16 cellular contexts compared by ENCODE assay signal in the genomic region with DNA sequence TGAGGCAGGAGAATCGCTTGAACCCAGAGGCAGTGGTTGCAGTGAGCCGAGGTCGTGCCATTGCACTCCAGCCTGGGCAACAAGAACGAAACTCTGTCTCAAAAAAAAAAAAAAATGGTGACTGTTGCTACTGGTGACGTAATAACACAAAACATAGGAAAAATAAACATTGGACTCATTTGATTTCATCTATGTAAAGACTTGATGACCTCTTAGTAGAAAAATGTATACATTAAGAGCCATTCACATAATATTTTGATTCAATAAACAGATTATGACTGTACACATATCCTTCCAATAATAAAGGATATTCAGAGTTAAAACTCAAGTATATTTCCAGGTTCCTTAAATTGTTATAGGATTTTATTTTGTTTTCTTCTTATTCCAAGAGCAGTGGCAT.
A peak's percentile ranks its signal among the peaks of the same experiment; 100 is the strongest.
DNase-seq lines count a peak whose midpoint lies in the region; FAIRE-seq and TF ChIP-seq lines count a peak whose summit lies in the region.
"Had no signal": no experiment of that assay in that cellular context is flagged by ENCODE, and none has a peak within 500 bp of the region (broad histone marks: within the 10 kb centered on the region; RNA-seq: fewer than 3 reads in every experiment).

No MANE protein-coding gene starts in this region.

- H3K27ac ChIP-seq in endothelial cell of umbilical vein (ENCODE audit: insufficient read depth, low read depth, low read length): no peak overlapping the region
- H3K27ac ChIP-seq: A549, KMS-11 had no signal

- POLR2A ChIA-PET in endothelial cell of umbilical vein (lab: Charles Lee): no interaction called here

- TF ChIP-seq POLR2A in endothelial cell of umbilical vein (IDR thresholded peaks at IDR 0.05; ENCODE audit: low read depth, low read length): no peak

- no peaks in the 10 kb centered on the region for H3K9me3 ChIP-seq in endothelial cell of umbilical vein (replicated peaks; ENCODE audit: control insufficient read depth, insufficient read depth, low read length)
- no peaks in the 10 kb centered on the region for H3K9me3 ChIP-seq in HAP-1
- H3K9me3 ChIP-seq: A549, Caco-2 had no signal

- H3K27me3 Mint-ChIP-seq in activated CD4-positive, alpha-beta T cell treated with anti-CD3 and anti-CD28 coated beads, Interleukin-2, amount 10 ng/mL, durations not matched to agents 24 days and 14 days: no peaks in the 10 kb centered on the region

- no peaks in the 10 kb centered on the region for H4K20me1 ChIP-seq in endothelial cell of umbilical vein (replicated peaks; ENCODE audit: control insufficient read depth, extremely low read depth, insufficient read depth, low read length)

- in situ Hi-C loops in HAP-1 (cut with MboI; ENCODE audit: low sequenced_read_pairs): loop anchor here (10.0 kb wide), 1 partner anchor 71 kb away; no protein-coding TSS in a partner anchor

- H3K9ac ChIP-seq in endothelial cell of umbilical vein (replicated peaks; ENCODE audit: extremely low read depth, insufficient read depth, low read length): no peak overlapping the region
- H3K9ac ChIP-seq: KMS-11 had no signal

- no TSS peak for BruUV-seq in endothelial cell of umbilical vein (replicated peaks; lab: Mats Ljungman, UMichigan)

- peak; percentile 41 for DNase-seq in ELR (ENCODE audit: low read depth)
- peak; percentile 15 for DNase-seq in HS-5 (ENCODE audit: low read depth)
- DNase-seq in endothelial cell of umbilical vein (ENCODE audit: low read depth, low spot score): no peak
- peak; percentile 16 for DNase-seq in fibroblast of villous mesenchyme (ENCODE audit: low read depth)
- no peak for DNase-seq in NCI-H82 treated with DMSO at 0.1 percent for 48 hours (lab: John Stamatoyannopoulos, UW; ENCODE audit: unreplicated experiment)
- no peak for DNase-seq in T-helper 2 cell
- DNase-seq in activated CD4-positive, alpha-beta T cell treated with anti-CD3 and anti-CD28 coated beads, Interleukin-2, amount 10 ng/mL, durations not matched to agents 24 days and 14 days: no peak
- no peak for DNase-seq in HAP-1 (ENCODE audit: low spot score in 2 of 2)
- DNase-seq: CD8-positive, alpha-beta T cell had no signal

- H2AFZ ChIP-seq in endothelial cell of umbilical vein (ENCODE audit: low read depth, low read length): no peak overlapping the region

- H3K36me3 Mint-ChIP-seq in activated CD4-positive, alpha-beta T cell treated with anti-CD3 and anti-CD28 coated beads, Interleukin-2, amount 10 ng/mL, durations not matched to agents 24 days and 14 days (ENCODE audit: low read depth): no peaks in the 10 kb centered on the region
- H3K36me3 Mint-ChIP-seq: CD8-positive, alpha-beta T cell had no signal

- no peak for FAIRE-seq in endothelial cell of umbilical vein (lab: Jason Lieb, UNC)
- FAIRE-seq: A549, G401.6, GM12892, H1 had no signal

- CTCF ChIA-PET in endothelial cell of umbilical vein (lab: Charles Lee): no interaction called here

- no peak for TF ChIP-seq CTCF in endothelial cell of umbilical vein (IDR thresholded peaks at IDR 0.05; ENCODE audit: extremely low read depth in 1 of 2, insufficient read depth in 1 of 2, low read depth in 1 of 2, low read length in 2 of 2)
- TF ChIP-seq CTCF in fibroblast of villous mesenchyme (IDR thresholded peaks at IDR 0.05; ENCODE audit: insufficient read depth, low read depth, low read length): no peak

- no peaks in the 10 kb centered on the region for H3K9me1 ChIP-seq in endothelial cell of umbilical vein (replicated peaks; ENCODE audit: control insufficient read depth, extremely low read depth, insufficient read depth, low read length)

- H3K27me3 ChIP-seq in endothelial cell of umbilical vein (ENCODE audit: control insufficient read depth in 2 of 2, insufficient read depth in 2 of 2, low read length in 2 of 2) (no peaks in the 10 kb centered on the region), HAP-1 (ENCODE audit: low read depth) (no peaks in the 10 kb centered on the region)

- no peak overlapping the region for H3K4me3 Mint-ChIP-seq in activated CD4-positive, alpha-beta T cell treated with anti-CD3 and anti-CD28 coated beads, Interleukin-2, amount 10 ng/mL, durations not matched to agents 24 days and 14 days
- H3K4me3 Mint-ChIP-seq: CD14-positive monocyte; CD8-positive, alpha-beta T cell had no signal

- no peak overlapping the region for H3K27ac Mint-ChIP-seq in activated CD4-positive, alpha-beta T cell treated with anti-CD3 and anti-CD28 coated beads, Interleukin-2, amount 10 ng/mL, durations not matched to agents 24 days and 14 days
- H3K27ac Mint-ChIP-seq: CD14-positive monocyte; CD8-positive, alpha-beta T cell had no signal

- no peak overlapping the region for H3K4me2 ChIP-seq in endothelial cell of umbilical vein (ENCODE audit: insufficient read depth, low read length)
- H3K4me2 ChIP-seq: A549, KMS-11 had no signal

- no peaks in the 10 kb centered on the region for H3K9me3 Mint-ChIP-seq in activated CD4-positive, alpha-beta T cell treated with anti-CD3 and anti-CD28 coated beads, Interleukin-2, amount 10 ng/mL, durations not matched to agents 24 days and 14 days
- H3K9me3 Mint-ChIP-seq: CD8-positive, alpha-beta T cell had no signal

- H3K36me3 ChIP-seq in endothelial cell of umbilical vein (ENCODE audit: control insufficient read depth in 2 of 2, extremely low read depth in 1 of 2, insufficient read depth in 2 of 2, low read length in 2 of 2) (no peaks in the 10 kb centered on the region), HAP-1 (replicated peaks) (peaks cover 17% of the 10 kb centered on the region)

- no peaks in the 10 kb centered on the region for H3K4me1 ChIP-seq in endothelial cell of umbilical vein (ENCODE audit: control insufficient read depth, extremely low read depth, insufficient read depth, low read length)
- H3K4me1 ChIP-seq in HAP-1: peaks cover 19% of the 10 kb centered on the region
- H3K4me1 ChIP-seq: A549, Caco-2 had no signal

- intact Hi-C loops in endothelial cell of umbilical vein (cut with micrococcal nuclease): no loop called here
- intact Hi-C loops in activated CD4-positive, alpha-beta T cell treated with anti-CD3 and anti-CD28 coated beads, Interleukin-2, amount 10 ng/mL, durations not matched to agents 24 days and 14 days (cut with micrococcal nuclease): no loop called here

- dilution Hi-C loops in endothelial cell of umbilical vein (cut with MboI; ENCODE audit: extremely low pct_ligation_motif_present, low sequenced_read_pairs): no loop called here

- H3K79me2 ChIP-seq in endothelial cell of umbilical vein (ENCODE audit: control insufficient read depth, insufficient read depth, low read length): no peaks in the 10 kb centered on the region

- no peaks in the 10 kb centered on the region for H3K4me1 Mint-ChIP-seq in activated CD4-positive, alpha-beta T cell treated with anti-CD3 and anti-CD28 coated beads, Interleukin-2, amount 10 ng/mL, durations not matched to agents 24 days and 14 days
- H3K4me1 Mint-ChIP-seq: CD14-positive monocyte had no signal

- H3K4me3 ChIP-seq in endothelial cell of umbilical vein (replicated peaks in 1 of 3; ENCODE audit: insufficient read depth in 1 of 3, low read depth in 1 of 3, low read length in 3 of 3) (no peak overlapping the region), fibroblast of villous mesenchyme (ENCODE audit: low read depth, low read length) (no peak overlapping the region), HAP-1 (no peak overlapping the region)
- H3K4me3 ChIP-seq: A549 had no signal

TF ChIP-seq in endothelial cell of umbilical vein, 7 proteins besides CTCF, POLR2A, EP300 and RAD21:
- peak; percentile 28 for TF ChIP-seq JUN (IDR thresholded peaks at IDR 0.05; ENCODE audit: borderline replicate concordance, insufficient read depth, insufficient read length, low read depth)
- TF ChIP-seq EZH2 (IDR thresholded peaks at IDR 0.05; ENCODE audit: borderline replicate concordance, low read depth, low read length, severe bottlenecking): no peak
TF ChIP-seq in endothelial cell of umbilical vein: peak in this region for 1.

Comparison
In these comparisons a context has a peak if more than half of its experiments do, and no peak if none do; other contexts are left out.
1. DNase-seq: peak in ELR (single experiment), HS-5 (single experiment) and fibroblast of villous mesenchyme (single experiment); none in endothelial cell of umbilical vein (single experiment), NCI-H82 treated with DMSO at 0.1 percent for 48 hours (single experiment), T-helper 2 cell (0 of 5), activated CD4-positive, alpha-beta T cell treated with anti-CD3 and anti-CD28 coated beads, Interleukin-2, amount 10 ng/mL, durations not matched to agents 24 days and 14 days (single experiment) and HAP-1 (0 of 2).